Comparison of ENCODE assay signal across 29 cellular contexts in the genomic region with DNA sequence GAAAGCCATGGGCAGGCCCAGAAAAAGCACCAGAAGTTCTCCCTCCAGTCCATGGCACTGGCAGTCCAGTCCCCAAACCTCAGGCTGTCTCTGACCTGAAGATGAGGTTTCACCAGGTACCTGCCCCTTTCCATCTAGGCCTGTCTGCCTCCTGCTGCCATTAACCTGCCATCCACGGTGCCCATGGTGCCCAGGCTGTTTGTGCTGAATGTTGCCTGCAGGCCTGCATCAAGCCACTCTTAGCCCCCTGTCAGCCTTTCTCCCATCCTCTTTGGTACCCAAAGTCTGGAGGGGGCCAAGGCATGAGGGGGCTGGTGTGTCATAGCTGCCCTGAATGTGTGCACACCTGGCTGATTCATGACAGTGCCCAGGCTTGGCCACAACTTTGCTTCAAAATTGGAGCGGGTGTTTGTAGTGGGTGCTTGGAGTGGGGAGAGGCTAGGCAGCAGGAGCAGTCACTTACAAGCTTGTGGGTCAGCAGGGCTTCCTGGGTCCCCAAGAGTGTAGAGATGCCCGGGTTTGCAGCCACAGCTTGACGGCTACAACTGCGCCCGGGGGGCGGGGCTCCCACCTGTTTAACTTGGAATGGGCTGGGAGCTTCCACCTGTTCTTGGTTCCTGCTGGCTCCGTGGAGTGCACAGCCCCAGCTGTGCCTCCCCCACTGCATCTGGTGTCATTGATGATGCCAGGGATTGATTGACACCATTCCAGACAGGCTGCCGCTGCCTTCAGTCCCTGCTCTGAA.
DNase-seq lines count a peak whose midpoint lies in the region; ATAC-seq and TF ChIP-seq lines count a peak whose summit lies in the region.
"Had no signal": no experiment of that assay in that cellular context is flagged by ENCODE, and none has a peak within 500 bp of the region (broad histone marks: within the 10 kb centered on the region; RNA-seq: fewer than 3 reads in every experiment).

No MANE protein-coding gene starts in this region.

- H2BK120ac ChIP-seq in neuronal stem cell (ENCODE audit: low read depth, low read length) (no peak overlapping the region), trophoblast cell (ENCODE audit: insufficient read depth, low read length, poor library complexity) (no peak overlapping the region)

- H3K36me3 ChIP-seq in neuronal stem cell (replicated peaks in 1 of 2; ENCODE audit: control insufficient read depth in 2 of 2, insufficient read depth in 2 of 2, low read length in 2 of 2) (no peaks in the 10 kb centered on the region), left ventricle myocardium inferior (no peaks in the 10 kb centered on the region), trophoblast cell (ENCODE audit: control insufficient read depth in 1 of 2, insufficient read depth in 2 of 2, low read length in 2 of 2) (no peaks in the 10 kb centered on the region)
- H3K36me3 ChIP-seq: SJSA1 had no signal

- H3K23ac ChIP-seq in neuronal stem cell (ENCODE audit: low read depth, low read length, poor library complexity) (no peak overlapping the region), trophoblast cell (ENCODE audit: low read length) (no peak overlapping the region)

- H3K14ac ChIP-seq in neuronal stem cell (ENCODE audit: low read length) (no peak overlapping the region), trophoblast cell (ENCODE audit: low read length) (no peak overlapping the region)

- no peak overlapping the region for H3K27ac Mint-ChIP-seq in chondrocyte (ENCODE audit: unreplicated experiment)
- H3K27ac Mint-ChIP-seq: CD4-positive, alpha-beta T cell; IgD-negative memory B cell; T-cell had no signal

- H3K9ac ChIP-seq in neuronal stem cell (ENCODE audit: low read depth, low read length, poor library complexity) (no peak overlapping the region), trophoblast cell (ENCODE audit: low read length) (no peak overlapping the region)
- H3K9ac ChIP-seq: BLaER1 treated with 17β-estradiol and CSF1 and Interleukin-3, amounts not matched to agents 10 nM and 100 nM had no signal

- H3K4me2 ChIP-seq in neuronal stem cell (ENCODE audit: insufficient read depth, low read length, poor library complexity, severe bottlenecking), result no peak overlapping the region
- H3K4me2 ChIP-seq in trophoblast cell (ENCODE audit: low read length), result no peak overlapping the region
- H3K4me2 ChIP-seq: A549; BLaER1 treated with 17β-estradiol and CSF1 and Interleukin-3, amounts not matched to agents 10 nM and 100 nM had no signal

- no peak overlapping the region for H4K8ac ChIP-seq in neuronal stem cell (ENCODE audit: low read depth, low read length)
- H4K8ac ChIP-seq in trophoblast cell (ENCODE audit: low read depth, low read length), result no peak overlapping the region

- H3K79me2 ChIP-seq in trophoblast cell (ENCODE audit: control insufficient read depth, insufficient read depth, low read length, poor library complexity), result no peaks in the 10 kb centered on the region

- intact Hi-C loops in cardiac septum (cut with DNase I) (no loop called here), Right ventricle myocardium inferior (cut with DNase I) (no loop called here), left ventricle myocardium inferior (cut with micrococcal nuclease) (no loop called here)

- no peak overlapping the region for H4K12ac ChIP-seq in trophoblast cell (ENCODE audit: low read depth, low read length)

- no peaks in the 10 kb centered on the region for H3K27me3 Mint-ChIP-seq in chondrocyte (ENCODE audit: low read depth)
- H3K27me3 Mint-ChIP-seq: CD4-positive, alpha-beta T cell; IgD-negative memory B cell; T-cell had no signal

- peaks cover 5 to 31% of the 10 kb centered on the region in 2 donors for H3K9me3 ChIP-seq in neuronal stem cell (replicated peaks in 1 of 2; ENCODE audit: control insufficient read depth in 2 of 2, insufficient read depth in 1 of 2, low read depth in 1 of 2, low read length in 2 of 2)
- peaks cover 55% of the 10 kb centered on the region for H3K9me3 ChIP-seq in left ventricle myocardium inferior (replicated peaks)
- peaks cover 9% of the 10 kb centered on the region for H3K9me3 ChIP-seq in trophoblast cell (ENCODE audit: insufficient read depth, low read depth, low read length)
- H3K9me3 ChIP-seq: A549 had no signal

- H3K36me3 Mint-ChIP-seq in chondrocyte (ENCODE audit: low read depth), result no peaks in the 10 kb centered on the region

- no peaks in the 10 kb centered on the region for H3K4me1 Mint-ChIP-seq in chondrocyte (ENCODE audit: low read depth)

- H3K27me3 ChIP-seq in neuronal stem cell (ENCODE audit: control insufficient read depth in 3 of 3, insufficient read depth in 3 of 3, low read depth in 1 of 3, low read length in 3 of 3) (no peaks in the 10 kb centered on the region), left ventricle myocardium inferior (ENCODE audit: low read depth) (no peaks in the 10 kb centered on the region), trophoblast cell (ENCODE audit: insufficient read depth, low read length) (no peaks in the 10 kb centered on the region)
- H3K27me3 ChIP-seq: BLaER1 treated with 17β-estradiol and CSF1 and Interleukin-3, amounts not matched to agents 10 nM and 100 nM; SJSA1 had no signal

- H3K4me1 ChIP-seq in neuronal stem cell (ENCODE audit: control insufficient read depth in 2 of 2, insufficient read depth in 1 of 2, low read depth in 1 of 2, low read length in 2 of 2) (no peaks in the 10 kb centered on the region), left ventricle myocardium inferior (no peaks in the 10 kb centered on the region), trophoblast cell (ENCODE audit: control insufficient read depth in 1 of 2, insufficient read depth in 2 of 2, low read length in 2 of 2) (no peaks in the 10 kb centered on the region)
- H3K4me1 ChIP-seq: BLaER1 treated with 17β-estradiol and CSF1 and Interleukin-3, amounts not matched to agents 10 nM and 100 nM; SJSA1 had no signal

- no peak overlapping the region for H3K4me3 Mint-ChIP-seq in chondrocyte (ENCODE audit: unreplicated experiment)
- H3K4me3 Mint-ChIP-seq: CD4-positive, alpha-beta T cell; T-cell had no signal

- H2BK12ac ChIP-seq in neuronal stem cell (ENCODE audit: low read length), result no peak overlapping the region
- H2BK12ac ChIP-seq in trophoblast cell (ENCODE audit: low read length), result no peak overlapping the region

- H3K18ac ChIP-seq in neuronal stem cell (ENCODE audit: low read length), result peak overlapping the region; percentile 48
- no peak overlapping the region for H3K18ac ChIP-seq in trophoblast cell (ENCODE audit: low read length)

- H2AK5ac ChIP-seq in neuronal stem cell (ENCODE audit: low read depth, low read length), result no peak overlapping the region
- no peak overlapping the region for H2AK5ac ChIP-seq in trophoblast cell (ENCODE audit: low read length)

- ATAC-seq in Right ventricle myocardium inferior, result no peak
- ATAC-seq: A549, GM12878, HCT116, PC-3, T-cell had no signal

- no peak overlapping the region for H4K91ac ChIP-seq in neuronal stem cell (ENCODE audit: low read depth, low read length, poor library complexity)
- no peak overlapping the region for H4K91ac ChIP-seq in trophoblast cell (ENCODE audit: low read depth, low read length)

- TF ChIP-seq CTCF in chondrocyte (IDR thresholded peaks at IDR 0.05) (no peak), left ventricle myocardium inferior (IDR thresholded peaks at IDR 0.05; ENCODE audit: borderline replicate concordance) (no peak)

- H2BK5ac ChIP-seq in neuronal stem cell (ENCODE audit: low read length) (no peak overlapping the region), trophoblast cell (ENCODE audit: low read depth, low read length, poor library complexity) (no peak overlapping the region)

- H3K27ac ChIP-seq in neuronal stem cell (replicated peaks; ENCODE audit: low read length) (no peak overlapping the region), left ventricle myocardium inferior (replicated peaks) (no peak overlapping the region), trophoblast cell (ENCODE audit: low read depth, low read length) (no peak overlapping the region)
- H3K27ac ChIP-seq: A549; BLaER1 treated with 17β-estradiol and CSF1 and Interleukin-3, amounts not matched to agents 10 nM and 100 nM; HL-60; SJSA1 had no signal

- H2AFZ ChIP-seq in neuronal stem cell (ENCODE audit: low read length) (no peak overlapping the region), trophoblast cell (ENCODE audit: insufficient read depth, low read length, poor library complexity) (no peak overlapping the region)

- no CpG with 5 or more reads among the region's 9 CpGs for WGBS in neuronal stem cell (ENCODE audit: extremely low coverage in 2 of 2, insufficient read length in 2 of 2, insufficient replicate concordance in 1 of 2), 2 donors
- WGBS in trophoblast cell (ENCODE audit: extremely low coverage, insufficient coverage, insufficient read length), result no CpG with 5 or more reads among the region's 9 CpGs

- H3K79me1 ChIP-seq in neuronal stem cell (ENCODE audit: low read depth, low read length), result peaks cover 5% of the 10 kb centered on the region
- H3K79me1 ChIP-seq in trophoblast cell (ENCODE audit: low read length), result no peaks in the 10 kb centered on the region

- H3K4ac ChIP-seq in neuronal stem cell (ENCODE audit: low read length) (no peak overlapping the region), trophoblast cell (ENCODE audit: low read depth, low read length) (no peak overlapping the region)

- DNase-seq in cardiac septum (ENCODE audit: low spot score), result peak; percentile 55
- DNase-seq in Right ventricle myocardium inferior (ENCODE audit: missing footprints), result no peak
- DNase-seq in chondrocyte (ENCODE audit: low spot score), result peak; percentile 65
- no peak for DNase-seq in neuronal stem cell (ENCODE audit: low spot score)
- DNase-seq in NCI-H187 (lab: John Stamatoyannopoulos, UW), result no peak
- DNase-seq in middle frontal gyrus (ENCODE audit: extremely low spot score, low spot score), result no peak
- no peak for DNase-seq in left ventricle myocardium inferior
- no peak for DNase-seq in trophoblast cell
- DNase-seq: AML-193; CD4-positive, alpha-beta T cell; DMS79; EL; GDM1; NCI-H1048; NCI-H1417; NCI-H1694; NCI-H2081; NCI-H510A; NCI-H748 treated with DMSO at 0.1 percent for 48 hours; NK-92 treated with Interleukin-12 subunit alpha and Interleukin-12 subunit beta, amount 100 ng/mL, for 24 hours; PC-3; T-cell had no signal

- H2BK15ac ChIP-seq in neuronal stem cell (ENCODE audit: low read length), result no peak overlapping the region

- H3K4me3 ChIP-seq in neuronal stem cell (ENCODE audit: low read length in 2 of 2), result peak overlapping the region in 1 of 2 donors; percentile 66
- H3K4me3 ChIP-seq in left ventricle myocardium inferior, result no peak overlapping the region
- no peak overlapping the region for H3K4me3 ChIP-seq in trophoblast cell (ENCODE audit: low read depth, low read length)
- H3K4me3 ChIP-seq: A549; BLaER1 treated with 17β-estradiol and CSF1 and Interleukin-3, amounts not matched to agents 10 nM and 100 nM; GM12878; SJSA1 had no signal

- peaks cover 17% of the 10 kb centered on the region for H3K9me3 Mint-ChIP-seq in chondrocyte (ENCODE audit: low read depth)

Comparison
In these comparisons a context has a peak if more than half of its experiments do, and no peak if none do; other contexts are left out.
1. DNase-seq: peak in cardiac septum (single experiment) and chondrocyte (single experiment); none in Right ventricle myocardium inferior (single experiment), neuronal stem cell (single experiment), NCI-H187 (0 of 2), middle frontal gyrus (single experiment), left ventricle myocardium inferior (single experiment) and trophoblast cell (0 of 2).